2 cellular contexts compared by ENCODE assay signal in genomic region chr1:25896266-25896665, GRCh38.
TF ChIP-seq lines count a peak whose summit lies in the region.

No MANE protein-coding gene starts in this region.

TF ChIP-seq in SK-N-SH, 30 proteins besides CTCF, POLR2A, EP300 and RAD21:
- TF ChIP-seq TAF1 (IDR thresholded peaks at IDR 0.05; ENCODE audit: borderline replicate concordance, low read depth, low read length) (0 out of 2 replicates have a peak, but pooled peaks have one; percentile 29), FOXJ3 (CRISPR knock-in tag; IDR thresholded peaks at IDR 0.05) (no peak), SMC3 (IDR thresholded peaks at IDR 0.05; ENCODE audit: low read depth, low read length) (no peak)
- TF ChIP-seq, protein P1, sequence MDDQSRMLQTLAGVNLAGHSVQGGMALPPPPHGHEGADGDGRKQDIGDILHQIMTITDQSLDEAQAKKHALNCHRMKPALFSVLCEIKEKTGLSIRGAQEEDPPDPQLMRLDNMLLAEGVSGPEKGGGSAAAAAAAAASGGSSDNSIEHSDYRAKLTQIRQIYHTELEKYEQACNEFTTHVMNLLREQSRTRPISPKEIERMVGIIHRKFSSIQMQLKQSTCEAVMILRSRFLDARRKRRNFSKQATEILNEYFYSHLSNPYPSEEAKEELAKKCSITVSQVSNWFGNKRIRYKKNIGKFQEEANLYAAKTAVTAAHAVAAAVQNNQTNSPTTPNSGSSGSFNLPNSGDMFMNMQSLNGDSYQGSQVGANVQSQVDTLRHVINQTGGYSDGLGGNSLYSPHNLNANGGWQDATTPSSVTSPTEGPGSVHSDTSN (IDR thresholded peaks at IDR 0.05) = no peak

TF ChIP-seq in HepG2, 621 proteins besides CTCF, POLR2A, EP300 and RAD21:
- no peak for TF ChIP-seq ATF7 (IDR thresholded peaks at IDR 0.05)
- TF ChIP-seq ATF7 (CRISPR knock-in tag; IDR thresholded peaks at IDR 0.05) = no peak
- TF ChIP-seq THRA (CRISPR knock-in tag; IDR thresholded peaks at IDR 0.05; ENCODE audit: borderline replicate concordance) = no peak
- TF ChIP-seq GFI1 (CRISPR knock-in tag; IDR thresholded peaks at IDR 0.05; ENCODE audit: borderline replicate concordance) = no peak
- no peak for TF ChIP-seq ZNF274 (CRISPR knock-in tag; IDR thresholded peaks at IDR 0.05)
- no peak for TF ChIP-seq FOSL1 (CRISPR knock-in tag; IDR thresholded peaks at IDR 0.05; ENCODE audit: borderline replicate concordance)
- no peak for TF ChIP-seq NCOA1 (CRISPR knock-in tag; IDR thresholded peaks at IDR 0.05)
- TF ChIP-seq NONO (IDR thresholded peaks at IDR 0.05) = no peak
- no peak for TF ChIP-seq NONO (CRISPR knock-in tag; conservative IDR thresholded peaks at IDR 0.05)
- TF ChIP-seq RARA (CRISPR knock-in tag; IDR thresholded peaks at IDR 0.05) = no peak
- TF ChIP-seq JUN (CRISPR knock-in tag; IDR thresholded peaks at IDR 0.05) = no peak
- TF ChIP-seq ZNF891 (CRISPR knock-in tag; IDR thresholded peaks at IDR 0.05) = no peak
- TF ChIP-seq ZGPAT (CRISPR knock-in tag; IDR thresholded peaks at IDR 0.05) = no peak
- no peak for TF ChIP-seq KLF13 (CRISPR knock-in tag; IDR thresholded peaks at IDR 0.05)
- no peak for TF ChIP-seq ZNF563 (CRISPR knock-in tag; IDR thresholded peaks at IDR 0.05)
- TF ChIP-seq ADNP (CRISPR knock-in tag; IDR thresholded peaks at IDR 0.05) = no peak
- TF ChIP-seq JARID2 (CRISPR knock-in tag; IDR thresholded peaks at IDR 0.05; ENCODE audit: insufficient replicate concordance) = no peak
- TF ChIP-seq CHCHD3 (CRISPR knock-in tag; IDR thresholded peaks at IDR 0.05) = no peak
- no peak for TF ChIP-seq ZNF564 (CRISPR knock-in tag; IDR thresholded peaks at IDR 0.05)
- TF ChIP-seq ZNF160 (CRISPR knock-in tag; IDR thresholded peaks at IDR 0.05) = no peak
- TF ChIP-seq NFATC3 (CRISPR knock-in tag; IDR thresholded peaks at IDR 0.05) = no peak
